ENCODE assay signal across 26 cellular contexts in genomic region chr6:53148684-53149083, GRCh38. TPM values are rescaled to one million over a fixed set of nuclear protein-coding genes. Genes with fewer than 3 reads are reported as not detected.
DNase-seq lines count a peak whose midpoint lies in the region; ATAC-seq and TF ChIP-seq lines count a peak whose summit lies in the region.
"Had no signal": no experiment of that assay in that cellular context is flagged by ENCODE, and none has a peak within 500 bp of the region (broad histone marks: within the 10 kb centered on the region; RNA-seq: fewer than 3 reads in every experiment).

Gene GCM1 (minus strand): TSS chr6:53148841. CDS start chr6:53145632, 3,209 bp downstream.

- H2BK5ac ChIP-seq in neuronal stem cell (ENCODE audit: low read length), result no peak within 1 kb of the TSS

- H2BK15ac ChIP-seq in neuronal stem cell (ENCODE audit: low read length), result no peak within 1 kb of the TSS

- ATAC-seq in left colon, result peak; percentile 99
- ATAC-seq: A549, HCT116 had no signal

- H3K79me2 ChIP-seq in osteoblast (ENCODE audit: insufficient read depth, low read length), result no peaks in the 10 kb centered on the region

- H3K9ac ChIP-seq in neuronal stem cell (ENCODE audit: low read depth, low read length, poor library complexity), result no peak within 1 kb of the TSS
- H3K9ac ChIP-seq: BLaER1 treated with 17β-estradiol and CSF1 and Interleukin-3, amounts not matched to agents 10 nM and 100 nM had no signal

- H3K79me1 ChIP-seq in neuronal stem cell (ENCODE audit: low read depth, low read length), result no peaks in the 10 kb centered on the region

- no peak for TF ChIP-seq CTCF in osteoblast (IDR thresholded peaks at IDR 0.05; ENCODE audit: extremely low read depth, low read depth, low read length)

- no peak within 1 kb of the TSS for H3K4me2 ChIP-seq in osteoblast (ENCODE audit: insufficient read depth, low read length)
- no peak within 1 kb of the TSS for H3K4me2 ChIP-seq in neuronal stem cell (ENCODE audit: insufficient read depth, low read length, poor library complexity, severe bottlenecking)
- H3K4me2 ChIP-seq: A549; BLaER1 treated with 17β-estradiol and CSF1 and Interleukin-3, amounts not matched to agents 10 nM and 100 nM; PC-9 had no signal

- no peaks in the 10 kb centered on the region for H4K20me1 ChIP-seq in osteoblast (ENCODE audit: insufficient read depth, low read length)
- H4K20me1 ChIP-seq: BLaER1 treated with 17β-estradiol and CSF1 and Interleukin-3, amounts not matched to agents 10 nM and 100 nM had no signal

- H3K27ac ChIP-seq in osteoblast (ENCODE audit: low read depth, low read length) (no peak within 1 kb of the TSS), neuronal stem cell (replicated peaks; ENCODE audit: low read length) (no peak within 1 kb of the TSS)
- H3K27ac ChIP-seq: A549; BLaER1 treated with 17β-estradiol and CSF1 and Interleukin-3, amounts not matched to agents 10 nM and 100 nM; PC-9; SJSA1 had no signal

- intact Hi-C loops in left colon (cut with DNase I, micrococcal nuclease), result no loop called here

- no peak within 1 kb of the TSS for H3K4me3 ChIP-seq in osteoblast (ENCODE audit: insufficient read depth, low read length)
- H3K4me3 ChIP-seq in neuronal stem cell (ENCODE audit: low read length in 2 of 2), result no peak within 1 kb of the TSS
- H3K4me3 ChIP-seq: A549; BLaER1 treated with 17β-estradiol and CSF1 and Interleukin-3, amounts not matched to agents 10 nM and 100 nM; PC-9; SJSA1 had no signal

- H3K4me1 ChIP-seq in osteoblast (ENCODE audit: insufficient read depth, low read length), result no peaks in the 10 kb centered on the region
- no peaks in the 10 kb centered on the region for H3K4me1 ChIP-seq in neuronal stem cell (ENCODE audit: control insufficient read depth in 2 of 2, insufficient read depth in 1 of 2, low read depth in 1 of 2, low read length in 2 of 2)
- H3K4me1 ChIP-seq: A549; BLaER1 treated with 17β-estradiol and CSF1 and Interleukin-3, amounts not matched to agents 10 nM and 100 nM; SJSA1 had no signal

- no peak within 1 kb of the TSS for H4K8ac ChIP-seq in neuronal stem cell (ENCODE audit: low read depth, low read length)

- H3K27me3 ChIP-seq in osteoblast (ENCODE audit: insufficient read depth, low read length) (peaks cover 11% of the 10 kb centered on the region), neuronal stem cell (ENCODE audit: control insufficient read depth in 3 of 3, insufficient read depth in 3 of 3, low read depth in 1 of 3, low read length in 3 of 3) (peaks cover 0 to 2% (median 0%) of the 10 kb centered on the region in 3 experiments)
- H3K27me3 ChIP-seq: BLaER1 treated with 17β-estradiol and CSF1 and Interleukin-3, amounts not matched to agents 10 nM and 100 nM; SJSA1 had no signal

- H3K18ac ChIP-seq in neuronal stem cell (ENCODE audit: low read length), result no peak within 1 kb of the TSS

- no peak within 1 kb of the TSS for H3K14ac ChIP-seq in neuronal stem cell (ENCODE audit: low read length)

- DNase-seq in NCI-H82 (lab: John Stamatoyannopoulos, UW) (peak; percentile 11), NCI-H82 treated with DMSO at 0.1 percent for 48 hours (lab: John Stamatoyannopoulos, UW; ENCODE audit: unreplicated experiment) (no peak), NCI-H69 (lab: John Stamatoyannopoulos, UW) (peak; percentile 54), left colon (no peak), osteoblast (ENCODE audit: insufficient read length, low spot score, missing footprints) (no peak), neuronal stem cell (ENCODE audit: low spot score) (no peak)
- DNase-seq in effector CD4-positive, alpha-beta T cell, result no peak
- DNase-seq: AML-193; CD4-positive, alpha-beta T cell; Karpas-422; MV-4-11; NCI-H1105; NCI-H1436 treated with DMSO at 0.1 percent for 48 hours; NCI-H187 treated with DMSO at 0.1 percent for 48 hours; NCI-H2107; NCI-H446 treated with DMSO at 0.1 percent for 48 hours; NCI-H526; PC-9; Right ventricle myocardium superior had no signal

- H3K4ac ChIP-seq in neuronal stem cell (ENCODE audit: low read length), result no peak within 1 kb of the TSS

- no peak within 1 kb of the TSS for H2AK5ac ChIP-seq in neuronal stem cell (ENCODE audit: low read depth, low read length)

- H3K9me3 ChIP-seq in osteoblast (ENCODE audit: low read depth, low read length) (no peaks in the 10 kb centered on the region), neuronal stem cell (replicated peaks in 1 of 2; ENCODE audit: control insufficient read depth in 2 of 2, insufficient read depth in 1 of 2, low read depth in 1 of 2, low read length in 2 of 2) (no peaks in the 10 kb centered on the region)
- H3K9me3 ChIP-seq: A549; BLaER1 treated with 17β-estradiol and CSF1 and Interleukin-3, amounts not matched to agents 10 nM and 100 nM; SJSA1 had no signal

- H2AFZ ChIP-seq in osteoblast (ENCODE audit: low read length) (no peak within 1 kb of the TSS), neuronal stem cell (ENCODE audit: low read length) (no peak within 1 kb of the TSS)
- H2AFZ ChIP-seq: PC-9 had no signal

- H4K91ac ChIP-seq in neuronal stem cell (ENCODE audit: low read depth, low read length, poor library complexity), result no peak within 1 kb of the TSS

- no peak within 1 kb of the TSS for H3K23ac ChIP-seq in neuronal stem cell (ENCODE audit: low read depth, low read length, poor library complexity)

- WGBS in neuronal stem cell (ENCODE audit: extremely low coverage in 2 of 2, insufficient read length in 2 of 2, insufficient replicate concordance in 1 of 2), 2 donors, result no CpG with 5 or more reads among the region's 5 CpGs

- no peaks in the 10 kb centered on the region for H3K36me3 ChIP-seq in osteoblast (ENCODE audit: insufficient read depth, low read length)
- no peaks in the 10 kb centered on the region for H3K36me3 ChIP-seq in neuronal stem cell (replicated peaks in 1 of 2; ENCODE audit: control insufficient read depth in 2 of 2, insufficient read depth in 2 of 2, low read length in 2 of 2)
- H3K36me3 ChIP-seq: BLaER1 treated with 17β-estradiol and CSF1 and Interleukin-3, amounts not matched to agents 10 nM and 100 nM; SJSA1 had no signal

- no peak within 1 kb of the TSS for H2BK12ac ChIP-seq in neuronal stem cell (ENCODE audit: low read length)

- no peak within 1 kb of the TSS for H2BK120ac ChIP-seq in neuronal stem cell (ENCODE audit: low read depth, low read length)

RNA-seq across cellular contexts. Expression of gene GCM1, which starts in this region (rescaled TPM):
- not detected for total RNA-seq in left colon
- total RNA-seq in osteoblast, result not detected in 2 replicates
- 0.01 TPM for polyA plus RNA-seq in neuronal stem cell (2013, experiment 1 of 2)
- polyA plus RNA-seq in neuronal stem cell (2013, experiment 2 of 2), result 0.06 TPM
- total RNA-seq: H4, M059J, Right ventricle myocardium superior, RPMI7951, SJSA1 had no signal

Comparison
In these comparisons a context has a peak if more than half of its experiments do, and no peak if none do; other contexts are left out.
1. DNase-seq: peak in NCI-H82 (single experiment) and NCI-H69 (single experiment); none in NCI-H82 treated with DMSO at 0.1 percent for 48 hours (single experiment), left colon (0 of 2), osteoblast (single experiment), effector CD4-positive, alpha-beta T cell (single experiment) and neuronal stem cell (single experiment).
2. Peak in ATAC-seq in left colon; RNA of the gene not detected or under 1 TPM.